Comparison of ENCODE assay signal across 10 cellular contexts in the genomic region with DNA sequence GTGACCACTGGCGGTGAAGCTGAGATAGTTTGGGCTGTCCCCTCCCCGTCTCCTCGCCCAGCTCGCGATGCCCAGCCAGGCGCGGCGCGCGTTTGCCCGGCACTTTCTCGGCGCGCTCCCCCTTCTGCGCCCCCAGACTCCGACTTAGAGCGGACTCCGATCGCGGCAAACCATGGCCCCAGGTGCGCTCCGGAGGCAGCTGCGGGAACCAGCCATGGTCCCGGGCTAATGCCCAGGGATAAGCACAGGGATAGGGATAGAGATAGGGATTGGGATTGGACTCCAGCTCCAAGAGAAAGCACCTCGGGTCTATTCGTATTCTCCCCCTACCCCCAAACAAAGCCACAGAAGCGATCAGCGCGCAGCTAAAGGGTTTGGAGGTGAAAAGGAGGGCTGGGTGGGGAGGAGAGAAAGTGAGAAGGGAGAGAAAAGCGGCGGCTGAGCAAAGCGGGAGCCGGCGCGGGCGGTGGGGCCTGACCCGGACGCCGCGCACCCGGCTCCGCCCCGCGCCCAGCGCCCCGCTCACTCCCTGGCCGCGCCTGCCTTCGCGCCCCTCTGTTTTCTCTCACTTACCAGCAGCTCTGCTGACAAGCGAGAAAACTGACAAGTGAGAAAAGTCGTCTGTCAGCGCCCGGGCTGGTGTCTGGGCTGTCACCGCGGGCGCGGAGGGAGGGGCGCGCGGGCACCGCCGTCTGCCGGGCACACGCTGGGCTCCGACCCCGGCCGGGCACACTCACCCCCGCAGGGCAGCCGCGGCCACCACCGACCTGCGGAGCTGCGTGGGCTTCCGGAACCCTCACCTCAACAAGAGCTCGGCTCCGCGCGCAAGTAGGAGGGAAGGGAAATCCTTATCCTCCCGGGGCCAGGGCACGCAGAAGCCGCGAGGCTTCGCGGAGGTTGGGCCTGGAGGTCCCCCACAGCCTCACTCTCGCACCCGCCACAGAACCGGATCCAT. TPM values are rescaled to one million over a fixed set of nuclear protein-coding genes. Genes with fewer than 3 reads are reported as not detected.
A peak's percentile ranks its signal among the peaks of the same experiment; 100 is the strongest.
DNase-seq lines count a peak whose midpoint lies in the region; ATAC-seq and TF ChIP-seq lines count a peak whose summit lies in the region.
"Had no signal": no experiment of that assay in that cellular context is flagged by ENCODE, and none has a peak within 500 bp of the region (broad histone marks: within the 10 kb centered on the region; RNA-seq: fewer than 3 reads in every experiment).

PDE1C (minus strand) TSS at position 2 of the 955 bp plus-strand sequence.

- TF ChIP-seq CTCF in RWPE2 (IDR thresholded peaks at IDR 0.05; ENCODE audit: poor library complexity, severe bottlenecking): no peak
- no peak for TF ChIP-seq CTCF in cardiac muscle cell (IDR thresholded peaks at IDR 0.05; ENCODE audit: low read depth, low read length)
- TF ChIP-seq CTCF in osteocyte (IDR thresholded peaks at IDR 0.05): no peak

- H3K4me1 Mint-ChIP-seq in osteocyte (ENCODE audit: unreplicated experiment): peaks cover 67% of the 10 kb centered on the region
- H3K4me1 Mint-ChIP-seq: activated CD4-positive, alpha-beta T cell treated with anti-CD3 and anti-CD28 coated beads for 36 hours had no signal

- H3K36me3 ChIP-seq in RWPE2 (ENCODE audit: low read depth) (no peaks in the 10 kb centered on the region), cardiac muscle cell (no peaks in the 10 kb centered on the region)

- H3K27me3 ChIP-seq in RWPE2 (ENCODE audit: insufficient read depth, poor library complexity, severe bottlenecking): peaks cover 38% of the 10 kb centered on the region
- H3K27me3 ChIP-seq in cardiac muscle cell: peaks cover 94% of the 10 kb centered on the region

- H3K4me1 ChIP-seq in RWPE2 (ENCODE audit: insufficient read depth, poor library complexity, severe bottlenecking) (no peaks in the 10 kb centered on the region), cardiac muscle cell (ENCODE audit: low read depth) (no peaks in the 10 kb centered on the region)

- H3K9me3 Mint-ChIP-seq in osteocyte (ENCODE audit: unreplicated experiment): no peaks in the 10 kb centered on the region

- H3K27ac ChIP-seq in RWPE2 (ENCODE audit: poor library complexity, severe bottlenecking) (no peak within 1 kb of the TSS), cardiac muscle cell (no peak within 1 kb of the TSS)

- ATAC-seq in RWPE2 (ENCODE audit: low read depth): peak; percentile 33; the same call in 2 of the 3 replicates
- no peak for ATAC-seq in GM19467 (IDR thresholded peaks at IDR 0.05; ENCODE audit: unreplicated experiment)
- ATAC-seq in GM19452 (IDR thresholded peaks at IDR 0.05; ENCODE audit: unreplicated experiment): no peak
- ATAC-seq: activated CD4-positive, alpha-beta T cell treated with anti-CD3 and anti-CD28 coated beads for 36 hours had no signal

- no peaks in the 10 kb centered on the region for H3K27me3 Mint-ChIP-seq in osteocyte (ENCODE audit: unreplicated experiment)

- H3K9me3 ChIP-seq in RWPE2 (ENCODE audit: severe bottlenecking): no peaks in the 10 kb centered on the region
- H3K9me3 ChIP-seq in cardiac muscle cell (ENCODE audit: low read depth): no peaks in the 10 kb centered on the region

- peak within 1 kb of the TSS; percentile 96 for H3K27ac Mint-ChIP-seq in osteocyte (ENCODE audit: unreplicated experiment)
- H3K27ac Mint-ChIP-seq: activated CD4-positive, alpha-beta T cell treated with anti-CD3 and anti-CD28 coated beads for 36 hours had no signal

- DNase-seq in Ammon's horn (ENCODE audit: low spot score): peak; percentile 65
- no peak for DNase-seq in RWPE2 (ENCODE audit: low spot score)
- peak; percentile 27 to 75 for DNase-seq in cardiac muscle cell (ENCODE audit: low read depth in 1 of 2, low spot score in 1 of 2)
- peak; percentile 85 for DNase-seq in osteocyte (ENCODE audit: extremely low spot score, unreplicated experiment)
- DNase-seq in activated CD4-positive, alpha-beta T cell treated with anti-CD3 and anti-CD28 coated beads, Interleukin-2, amount 50 U/mL, for 48 hours: no peak
- no peak for DNase-seq in foreskin melanocyte
- DNase-seq: activated CD4-positive, alpha-beta T cell treated with anti-CD3 and anti-CD28 coated beads for 36 hours had no signal

- H3K4me3 Mint-ChIP-seq in osteocyte (ENCODE audit: unreplicated experiment): peak within 1 kb of the TSS; percentile 95
- H3K4me3 Mint-ChIP-seq: activated CD4-positive, alpha-beta T cell treated with anti-CD3 and anti-CD28 coated beads for 36 hours had no signal

- peaks cover 12% of the 10 kb centered on the region for H3K36me3 Mint-ChIP-seq in osteocyte (ENCODE audit: unreplicated experiment)

- peak within 1 kb of the TSS; percentile 17 for H3K4me3 ChIP-seq in RWPE2 (ENCODE audit: severe bottlenecking)
- H3K4me3 ChIP-seq in cardiac muscle cell: peak within 1 kb of the TSS; percentile 45

RNA-seq across cellular contexts. Expression of gene PDE1C, which starts in this region (rescaled TPM):
- 0.67 and 2.3 TPM in 2 replicates for total RNA-seq in cardiac muscle cell
- polyA plus RNA-seq in cardiac muscle cell: 0.38 and 0.81 TPM in 2 replicates
- total RNA-seq in osteocyte: 187 and 193 TPM in 2 replicates
- total RNA-seq: activated CD4-positive, alpha-beta T cell treated with anti-CD3 and anti-CD28 coated beads for 36 hours; G401 had no signal

Comparison
In these comparisons a context has a peak if more than half of its experiments do, and no peak if none do; other contexts are left out.
1. RNA of gene PDE1C (total RNA-seq): 187 to 193 TPM in osteocyte; 0.67 to 2.3 TPM in cardiac muscle cell; every median in the first group is over 10 times any median in the second.
2. DNase-seq: peak in Ammon's horn (single experiment), cardiac muscle cell (2 of 2) and osteocyte (single experiment); none in RWPE2 (single experiment), activated CD4-positive, alpha-beta T cell treated with anti-CD3 and anti-CD28 coated beads, Interleukin-2, amount 50 U/mL, for 48 hours (0 of 2) and foreskin melanocyte (single experiment).